Comparison of ENCODE assay signal across 8 cellular contexts in genomic region chr3:5187152-5187919, GRCh38. TPM values are rescaled to one million over a fixed set of nuclear protein-coding genes. Genes with fewer than 3 reads are reported as not detected.
DNase-seq lines count a peak whose midpoint lies in the region; ATAC-seq and TF ChIP-seq lines count a peak whose summit lies in the region.

EDEM1 (plus strand) TSS chr3:5187707; CDS start chr3:5187806, 99 bp downstream.

- H3K27me3 Mint-ChIP-seq in activated T-cell treated with anti-CD3 and anti-CD28 coated beads, Interleukin-2, amount 50 U/mL, for 24 hours, result no peaks in the 10 kb centered on the region

- H3K27ac Mint-ChIP-seq in activated T-cell treated with anti-CD3 and anti-CD28 coated beads, Interleukin-2, amount 50 U/mL, for 24 hours, result peak within 1 kb of the TSS; percentile 97

- H3K4me1 Mint-ChIP-seq in activated T-cell treated with anti-CD3 and anti-CD28 coated beads, Interleukin-2, amount 50 U/mL, for 24 hours (ENCODE audit: low read depth), result peaks cover 33% of the 10 kb centered on the region

- H3K9me3 ChIP-seq in HUES64 (ENCODE audit: insufficient read depth, low read depth, low read length) (no peaks in the 10 kb centered on the region), esophagus (ENCODE audit: control insufficient read depth in 2 of 2, insufficient read depth in 1 of 2, low read depth in 1 of 2, low read length in 1 of 2) (no peaks in the 10 kb centered on the region), mucosa of stomach (ENCODE audit: control insufficient read depth, low read length) (no peaks in the 10 kb centered on the region)

- 1% methylated on average over 78 of the region's 78 CpGs for WGBS in HUES64
- 0 to 1% methylated on average over 69 to 78 of the region's 78 CpGs for WGBS in esophagus, 2 donors

- peak within 1 kb of the TSS; percentile 96 for H3K4me3 Mint-ChIP-seq in activated T-cell treated with anti-CD3 and anti-CD28 coated beads, Interleukin-2, amount 50 U/mL, for 24 hours

- DNase-seq in DMS 273 treated with DMSO at 0.1 percent for 48 hours (lab: John Stamatoyannopoulos, UW), result peak; percentile 46
- peak; percentile 100 for DNase-seq in activated T-cell treated with anti-CD3 and anti-CD28 coated beads, Interleukin-2, amount 50 U/mL, for 24 hours
- DNase-seq in stimulated activated CD8-positive, alpha-beta memory T cell treated with anti-CD3 and anti-CD28 coated beads, Interleukin-4, amount 100 ng/mL, for 48 hours, result peak; percentile 98

- no peaks in the 10 kb centered on the region for H3K36me3 ChIP-seq in HUES64 (ENCODE audit: insufficient read depth, low read length)
- H3K36me3 ChIP-seq in esophagus (ENCODE audit: control insufficient read depth in 2 of 2, insufficient read depth in 2 of 2, low read length in 1 of 2), result no peaks in the 10 kb centered on the region
- H3K36me3 ChIP-seq in mucosa of stomach (ENCODE audit: control insufficient read depth, insufficient read depth, low read length), result no peaks in the 10 kb centered on the region

- no peaks in the 10 kb centered on the region for H3K9me3 Mint-ChIP-seq in activated T-cell treated with anti-CD3 and anti-CD28 coated beads, Interleukin-2, amount 50 U/mL, for 24 hours

- peaks cover 8% of the 10 kb centered on the region for H3K4me1 ChIP-seq in HUES64 (ENCODE audit: insufficient read depth, low read length)
- peaks cover 0 to 4% of the 10 kb centered on the region in 2 donors for H3K4me1 ChIP-seq in esophagus (ENCODE audit: control insufficient read depth in 2 of 2, insufficient read depth in 2 of 2, low read length in 1 of 2)
- peaks cover 32% of the 10 kb centered on the region for H3K4me1 ChIP-seq in mucosa of stomach (ENCODE audit: control insufficient read depth, insufficient read depth, low read length)

- H3K27ac ChIP-seq in HUES64 (ENCODE audit: low read depth, low read length), result peak within 1 kb of the TSS; percentile 79
- H3K27ac ChIP-seq in esophagus (ENCODE audit: low read depth in 2 of 2, low read length in 1 of 2), result peak within 1 kb of the TSS; percentile 95 to 98

- peak within 1 kb of the TSS; percentile 94 for H3K4me3 ChIP-seq in HUES64 (ENCODE audit: low read length)
- peak within 1 kb of the TSS; percentile 89 to 98 for H3K4me3 ChIP-seq in esophagus (ENCODE audit: low read depth in 1 of 2, low read length in 2 of 2)
- H3K4me3 ChIP-seq in mucosa of stomach (ENCODE audit: low read length), result peak within 1 kb of the TSS; percentile 73

- peak; percentile 83 for ATAC-seq in GM21515 (IDR thresholded peaks at IDR 0.05; ENCODE audit: unreplicated experiment)

- H3K36me3 Mint-ChIP-seq in activated T-cell treated with anti-CD3 and anti-CD28 coated beads, Interleukin-2, amount 50 U/mL, for 24 hours (ENCODE audit: low read depth), result peaks cover 55% of the 10 kb centered on the region

- H3K27me3 ChIP-seq in HUES64 (ENCODE audit: insufficient read depth, low read length), result peaks cover 7% of the 10 kb centered on the region; the same call in 1 of the 2 replicates
- H3K27me3 ChIP-seq in esophagus (ENCODE audit: control insufficient read depth in 1 of 2, insufficient read depth in 2 of 2, low read length in 2 of 2), result no peaks in the 10 kb centered on the region
- no peaks in the 10 kb centered on the region for H3K27me3 ChIP-seq in mucosa of stomach (ENCODE audit: control insufficient read depth, insufficient read depth, low read length)

- H3K9ac ChIP-seq in HUES64 (ENCODE audit: low read depth, low read length), result peak within 1 kb of the TSS; percentile 93
- H3K9ac ChIP-seq in mucosa of stomach (ENCODE audit: low read length), result peak within 1 kb of the TSS; percentile 88

TF ChIP-seq in PFSK-1, 5 proteins besides CTCF, POLR2A, EP300 and RAD21:
- TF ChIP-seq SIN3A (IDR thresholded peaks at IDR 0.05; ENCODE audit: borderline replicate concordance, insufficient read depth, low read length) (no peak), FOXP2 (optimal IDR thresholded peaks at IDR 0.05; ENCODE audit: borderline replicate concordance, extremely low read depth, extremely low read length, insufficient read depth) (peak; percentile 67)

RNA-seq across cellular contexts. Expression of gene EDEM1, which starts in this region (rescaled TPM):
- 4.7 TPM for polyA plus RNA-seq in HUES64 (2013, experiment 1 of 2)
- polyA plus RNA-seq in HUES64 (2013, experiment 2 of 2), result 6.1 TPM
- 14.5 TPM for polyA plus RNA-seq in PFSK-1 (2012; ENCODE audit: insufficient read length, low read depth)
- 1 to 10 TPM; 5.8 to 9.0 TPM for polyA plus RNA-seq in esophagus

Comparison
In these comparisons a context has a peak if more than half of its experiments do, and no peak if none do; other contexts are left out.
1. Peak in every context shown above with its lines: DNase-seq, ATAC-seq, H3K4me3 ChIP-seq and H3K27ac ChIP-seq.
2. DNase-seq: peak in every context shown above with its lines; median percentile 100 in activated T-cell treated with anti-CD3 and anti-CD28 coated beads, Interleukin-2, amount 50 U/mL, for 24 hours; 98 in stimulated activated CD8-positive, alpha-beta memory T cell treated with anti-CD3 and anti-CD28 coated beads, Interleukin-4, amount 100 ng/mL, for 48 hours; 46 in DMS 273 treated with DMSO at 0.1 percent for 48 hours.